Comparison of ENCODE assay signal across 1 cellular context in the genomic region with DNA sequence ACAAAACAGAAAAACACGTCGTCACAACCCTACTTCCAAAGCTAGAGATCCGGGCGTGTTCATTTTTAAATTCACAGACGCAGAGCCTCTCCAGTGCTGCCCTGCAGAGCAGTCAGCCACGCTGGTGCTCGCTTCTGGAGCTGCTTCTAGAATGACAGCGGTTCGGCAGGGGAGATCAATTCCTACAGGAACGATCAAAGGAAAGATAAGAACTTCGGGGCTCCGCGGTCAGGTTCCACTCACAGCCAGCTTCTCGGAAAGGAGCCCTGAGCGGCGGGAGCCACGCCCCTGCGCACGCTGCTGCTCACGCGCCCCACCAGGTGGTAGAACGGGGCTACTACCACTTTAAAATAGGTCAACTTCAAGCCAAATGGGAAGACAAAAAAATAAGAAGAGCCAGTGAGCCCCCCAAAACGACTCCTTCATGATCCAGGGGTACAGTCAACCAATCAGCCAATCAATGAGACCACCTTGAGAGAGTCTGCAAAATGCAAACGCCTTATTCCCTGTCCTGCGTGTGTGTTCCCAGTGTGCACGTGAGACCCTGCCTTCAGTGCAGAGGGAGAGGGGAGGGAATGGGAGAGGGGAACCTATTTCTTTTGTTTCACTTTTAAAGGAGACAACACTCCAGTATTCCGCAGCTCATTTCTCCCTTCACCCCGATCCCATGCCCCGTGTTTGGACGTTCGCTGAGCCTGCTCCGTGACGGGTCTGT.
TF ChIP-seq lines count a peak whose summit lies in the region.

No MANE protein-coding gene starts in this region.

TF ChIP-seq in GM12878, 131 proteins besides CTCF, POLR2A, EP300 and RAD21 (continued from another document and continues in another):
- TF ChIP-seq MAX (IDR thresholded peaks at IDR 0.05; ENCODE audit: low read depth, low read length) (0 out of 2 replicates have a peak, but pooled peaks have one; percentile 37), CEBPZ (IDR thresholded peaks at IDR 0.05; ENCODE audit: low read depth, low read length) (no peak), MYB (IDR thresholded peaks at IDR 0.05; ENCODE audit: borderline replicate concordance, low read depth, low read length) (no peak), SIN3A (IDR thresholded peaks at IDR 0.05; ENCODE audit: low read depth, low read length) (no peak), NRF1 (conservative IDR thresholded peaks at IDR 0.05; ENCODE audit: low read depth, low read length) (0 out of 2 replicates have a peak, but pooled peaks have one; percentile 31), RUNX3 (IDR thresholded peaks at IDR 0.05; ENCODE audit: low read length) (no peak), IKZF1 (conservative IDR thresholded peaks at IDR 0.05) (no peak), CREB1 (IDR thresholded peaks at IDR 0.05; ENCODE audit: low read depth) (no peak), STAT3 (IDR thresholded peaks at IDR 0.05; ENCODE audit: low read depth, low read length) (no peak), SMAD5 (IDR thresholded peaks at IDR 0.05; ENCODE audit: low read depth) (no peak), E2F4 (IDR thresholded peaks at IDR 0.05; ENCODE audit: low read depth, low read length) (0 out of 2 replicates have a peak, but pooled peaks have one; percentile 4), SP1 (IDR thresholded peaks at IDR 0.05; ENCODE audit: low read depth, low read length) (no peak), RB1 (IDR thresholded peaks at IDR 0.05; ENCODE audit: borderline replicate concordance) (no peak), BHLHE40 (IDR thresholded peaks at IDR 0.05; ENCODE audit: borderline replicate concordance in 1 of 2, low read depth in 2 of 2, low read length in 1 of 2) (peak; percentile 49 to 69; a peak in 2 of 4 replicates), HDAC6 (IDR thresholded peaks at IDR 0.05; ENCODE audit: unreplicated experiment) (no peak), POLR2AphosphoS5 (IDR thresholded peaks at IDR 0.05; ENCODE audit: low read length) (no peak), REST (IDR thresholded peaks at IDR 0.05; ENCODE audit: low read depth, low read length) (no peak), MEF2A (IDR thresholded peaks at IDR 0.05; ENCODE audit: insufficient read depth, low read depth, low read length) (no peak), SMAD1 (IDR thresholded peaks at IDR 0.05; ENCODE audit: low read depth, partially characterized antibody) (no peak), LARP7 (IDR thresholded peaks at IDR 0.05) (no peak), KAT2A (conservative IDR thresholded peaks at IDR 0.05; ENCODE audit: control insufficient read depth, low read depth, low read length) (no peak), RELB (IDR thresholded peaks at IDR 0.05; ENCODE audit: low read depth) (no peak), BRCA1 (IDR thresholded peaks at IDR 0.05; ENCODE audit: low read depth, low read length) (no peak), SMC3 (IDR thresholded peaks at IDR 0.05; ENCODE audit: borderline replicate concordance, low read length) (peak; percentile 70), ESRRA (IDR thresholded peaks at IDR 0.05; ENCODE audit: low read length) (no peak), CBX5 (IDR thresholded peaks at IDR 0.05; ENCODE audit: low read depth) (no peak), PAX5 (IDR thresholded peaks at IDR 0.05; ENCODE audit: borderline replicate concordance, low read depth, low read length) (peak; percentile 39; the same call in 1 of the 2 replicates), SUPT20H (IDR thresholded peaks at IDR 0.05; ENCODE audit: borderline replicate concordance, control insufficient read depth, low read depth, low read length) (no peak), BACH1 (IDR thresholded peaks at IDR 0.05; ENCODE audit: borderline replicate concordance) (no peak), ZNF207 (IDR thresholded peaks at IDR 0.05; ENCODE audit: borderline replicate concordance) (no peak)
- TF ChIP-seq, protein P1, sequence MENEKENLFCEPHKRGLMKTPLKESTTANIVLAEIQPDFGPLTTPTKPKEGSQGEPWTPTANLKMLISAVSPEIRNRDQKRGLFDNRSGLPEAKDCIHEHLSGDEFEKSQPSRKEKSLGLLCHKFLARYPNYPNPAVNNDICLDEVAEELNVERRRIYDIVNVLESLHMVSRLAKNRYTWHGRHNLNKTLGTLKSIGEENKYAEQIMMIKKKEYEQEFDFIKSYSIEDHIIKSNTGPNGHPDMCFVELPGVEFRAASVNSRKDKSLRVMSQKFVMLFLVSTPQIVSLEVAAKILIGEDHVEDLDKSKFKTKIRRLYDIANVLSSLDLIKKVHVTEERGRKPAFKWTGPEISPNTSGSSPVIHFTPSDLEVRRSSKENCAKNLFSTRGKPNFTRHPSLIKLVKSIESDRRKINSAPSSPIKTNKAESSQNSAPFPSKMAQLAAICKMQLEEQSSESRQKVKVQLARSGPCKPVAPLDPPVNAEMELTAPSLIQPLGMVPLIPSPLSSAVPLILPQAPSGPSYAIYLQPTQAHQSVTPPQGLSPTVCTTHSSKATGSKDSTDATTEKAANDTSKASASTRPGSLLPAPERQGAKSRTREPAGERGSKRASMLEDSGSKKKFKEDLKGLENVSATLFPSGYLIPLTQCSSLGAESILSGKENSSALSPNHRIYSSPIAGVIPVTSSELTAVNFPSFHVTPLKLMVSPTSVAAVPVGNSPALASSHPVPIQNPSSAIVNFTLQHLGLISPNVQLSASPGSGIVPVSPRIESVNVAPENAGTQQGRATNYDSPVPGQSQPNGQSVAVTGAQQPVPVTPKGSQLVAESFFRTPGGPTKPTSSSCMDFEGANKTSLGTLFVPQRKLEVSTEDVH (IDR thresholded peaks at IDR 0.05; ENCODE audit: low read depth, partially characterized antibody) = no peak
- TF ChIP-seq, protein P2, sequence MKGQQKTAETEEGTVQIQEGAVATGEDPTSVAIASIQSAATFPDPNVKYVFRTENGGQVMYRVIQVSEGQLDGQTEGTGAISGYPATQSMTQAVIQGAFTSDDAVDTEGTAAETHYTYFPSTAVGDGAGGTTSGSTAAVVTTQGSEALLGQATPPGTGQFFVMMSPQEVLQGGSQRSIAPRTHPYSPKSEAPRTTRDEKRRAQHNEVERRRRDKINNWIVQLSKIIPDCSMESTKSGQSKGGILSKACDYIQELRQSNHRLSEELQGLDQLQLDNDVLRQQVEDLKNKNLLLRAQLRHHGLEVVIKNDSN (IDR thresholded peaks at IDR 0.05; ENCODE audit: borderline replicate concordance, extremely low read length, insufficient read depth, low read depth, low read length) = no peak
- TF ChIP-seq, protein P3, sequence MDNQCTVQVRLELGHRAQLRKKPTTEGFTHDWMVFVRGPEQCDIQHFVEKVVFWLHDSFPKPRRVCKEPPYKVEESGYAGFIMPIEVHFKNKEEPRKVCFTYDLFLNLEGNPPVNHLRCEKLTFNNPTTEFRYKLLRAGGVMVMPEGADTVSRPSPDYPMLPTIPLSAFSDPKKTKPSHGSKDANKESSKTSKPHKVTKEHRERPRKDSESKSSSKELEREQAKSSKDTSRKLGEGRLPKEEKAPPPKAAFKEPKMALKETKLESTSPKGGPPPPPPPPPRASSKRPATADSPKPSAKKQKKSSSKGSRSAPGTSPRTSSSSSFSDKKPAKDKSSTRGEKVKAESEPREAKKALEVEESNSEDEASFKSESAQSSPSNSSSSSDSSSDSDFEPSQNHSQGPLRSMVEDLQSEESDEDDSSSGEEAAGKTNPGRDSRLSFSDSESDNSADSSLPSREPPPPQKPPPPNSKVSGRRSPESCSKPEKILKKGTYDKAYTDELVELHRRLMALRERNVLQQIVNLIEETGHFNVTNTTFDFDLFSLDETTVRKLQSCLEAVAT (IDR thresholded peaks at IDR 0.05) = no peak
